Comparison of ENCODE assay signal across 1 cellular context in the genomic region with DNA sequence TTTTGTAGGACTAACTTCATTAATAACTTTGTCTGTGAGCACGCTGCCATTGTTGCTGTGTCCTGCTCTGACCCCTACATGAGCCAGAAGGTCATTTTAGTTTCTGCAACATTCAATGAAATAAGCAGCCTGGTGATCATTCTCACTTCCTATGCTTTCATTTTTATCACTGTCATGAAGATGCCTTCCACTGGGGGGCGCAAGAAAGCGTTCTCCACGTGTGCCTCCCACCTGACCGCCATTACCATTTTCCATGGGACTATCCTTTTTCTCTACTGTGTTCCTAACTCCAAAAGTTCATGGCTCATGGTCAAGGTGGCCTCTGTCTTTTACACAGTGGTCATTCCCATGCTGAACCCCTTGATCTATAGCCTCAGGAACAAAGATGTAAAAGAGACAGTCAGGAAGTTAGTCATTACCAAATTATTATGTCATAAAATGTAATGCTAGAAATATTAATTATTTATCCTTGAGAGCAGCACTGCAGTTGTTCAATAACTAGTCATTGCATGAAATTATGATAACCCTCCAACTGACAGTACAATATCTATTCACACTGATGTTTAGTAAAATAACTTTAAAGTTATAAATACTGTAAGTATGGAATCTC.
TF ChIP-seq lines count a peak whose summit lies in the region.

No MANE protein-coding gene starts in this region.

TF ChIP-seq in WTC11, 78 proteins besides CTCF, POLR2A, EP300 and RAD21 (continued from another document):
- TF ChIP-seq, protein P1, sequence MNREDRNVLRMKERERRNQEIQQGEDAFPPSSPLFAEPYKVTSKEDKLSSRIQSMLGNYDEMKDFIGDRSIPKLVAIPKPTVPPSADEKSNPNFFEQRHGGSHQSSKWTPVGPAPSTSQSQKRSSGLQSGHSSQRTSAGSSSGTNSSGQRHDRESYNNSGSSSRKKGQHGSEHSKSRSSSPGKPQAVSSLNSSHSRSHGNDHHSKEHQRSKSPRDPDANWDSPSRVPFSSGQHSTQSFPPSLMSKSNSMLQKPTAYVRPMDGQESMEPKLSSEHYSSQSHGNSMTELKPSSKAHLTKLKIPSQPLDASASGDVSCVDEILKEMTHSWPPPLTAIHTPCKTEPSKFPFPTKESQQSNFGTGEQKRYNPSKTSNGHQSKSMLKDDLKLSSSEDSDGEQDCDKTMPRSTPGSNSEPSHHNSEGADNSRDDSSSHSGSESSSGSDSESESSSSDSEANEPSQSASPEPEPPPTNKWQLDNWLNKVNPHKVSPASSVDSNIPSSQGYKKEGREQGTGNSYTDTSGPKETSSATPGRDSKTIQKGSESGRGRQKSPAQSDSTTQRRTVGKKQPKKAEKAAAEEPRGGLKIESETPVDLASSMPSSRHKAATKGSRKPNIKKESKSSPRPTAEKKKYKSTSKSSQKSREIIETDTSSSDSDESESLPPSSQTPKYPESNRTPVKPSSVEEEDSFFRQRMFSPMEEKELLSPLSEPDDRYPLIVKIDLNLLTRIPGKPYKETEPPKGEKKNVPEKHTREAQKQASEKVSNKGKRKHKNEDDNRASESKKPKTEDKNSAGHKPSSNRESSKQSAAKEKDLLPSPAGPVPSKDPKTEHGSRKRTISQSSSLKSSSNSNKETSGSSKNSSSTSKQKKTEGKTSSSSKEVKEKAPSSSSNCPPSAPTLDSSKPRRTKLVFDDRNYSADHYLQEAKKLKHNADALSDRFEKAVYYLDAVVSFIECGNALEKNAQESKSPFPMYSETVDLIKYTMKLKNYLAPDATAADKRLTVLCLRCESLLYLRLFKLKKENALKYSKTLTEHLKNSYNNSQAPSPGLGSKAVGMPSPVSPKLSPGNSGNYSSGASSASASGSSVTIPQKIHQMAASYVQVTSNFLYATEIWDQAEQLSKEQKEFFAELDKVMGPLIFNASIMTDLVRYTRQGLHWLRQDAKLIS (CRISPR knock-in tag; IDR thresholded peaks at IDR 0.05; ENCODE audit: borderline replicate concordance): no peak
- TF ChIP-seq NFYB (CRISPR knock-in tag; conservative IDR thresholded peaks at IDR 0.05; ENCODE audit: low read depth) (no peak), ZNF423 (CRISPR knock-in tag; IDR thresholded peaks at IDR 0.05) (no peak)
